ENCODE assay signal across 20 cellular contexts in the genomic region with DNA sequence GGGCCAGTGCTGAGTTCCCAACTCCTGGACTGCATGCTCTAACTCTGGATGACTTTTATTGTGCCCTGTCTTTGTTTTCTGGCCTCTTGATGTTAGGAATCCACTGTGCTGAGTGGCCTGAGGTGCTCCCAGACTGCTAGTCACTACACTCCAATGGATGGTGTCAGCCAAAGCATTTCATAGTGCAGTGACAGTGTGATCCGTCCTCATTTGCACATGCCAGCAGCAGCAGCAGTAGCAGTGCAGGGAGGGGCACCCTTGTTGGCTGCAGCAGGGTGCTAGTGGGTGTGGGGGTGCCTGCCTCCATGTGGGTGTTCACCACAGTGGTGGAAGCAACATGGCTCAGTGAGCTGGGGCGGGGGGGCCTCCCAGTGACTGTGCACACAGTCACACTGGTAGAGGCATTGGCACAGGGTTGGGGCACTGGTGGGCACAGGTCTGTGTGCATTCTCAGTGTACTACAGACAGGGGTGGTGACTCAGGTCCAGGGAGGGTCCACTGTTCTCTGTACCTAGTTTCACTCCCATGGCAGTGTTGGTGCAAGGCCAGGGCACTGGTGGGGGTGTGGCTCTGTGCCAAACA.
A peak's percentile ranks its signal among the peaks of the same experiment; 100 is the strongest.
DNase-seq lines count a peak whose midpoint lies in the region; ATAC-seq and TF ChIP-seq lines count a peak whose summit lies in the region.
"Had no signal": no experiment of that assay in that cellular context is flagged by ENCODE, and none has a peak within 500 bp of the region (broad histone marks: within the 10 kb centered on the region; RNA-seq: fewer than 3 reads in every experiment).

No MANE protein-coding gene starts in this region.

- H3K9me3 ChIP-seq in H9 (ENCODE audit: control insufficient read depth, low read depth, low read length) (no peaks in the 10 kb centered on the region), left ventricle myocardium inferior (replicated peaks) (peaks cover 37% of the 10 kb centered on the region), neuronal stem cell (replicated peaks in 1 of 2; ENCODE audit: control insufficient read depth in 2 of 2, insufficient read depth in 1 of 2, low read depth in 1 of 2, low read length in 2 of 2) (peaks cover 0 to 9% of the 10 kb centered on the region in 2 donors)
- H3K9me3 ChIP-seq: BE2C had no signal

- H3K27ac Mint-ChIP-seq in H9: peak overlapping the region in 1 of 3 experiments; percentile 22; a peak in 2 of 7 replicates
- H3K27ac Mint-ChIP-seq: HFFc6, IgD-negative memory B cell had no signal

- H3T11ph ChIP-seq in H9 (ENCODE audit: low read length): no peak overlapping the region

- in situ Hi-C loops in KBM-7 (cut with MboI; ENCODE audit: low pct_unique_long_range_greater_than_20kb, low sequenced_read_pairs): no loop called here

- H3K79me2 ChIP-seq in H9 (ENCODE audit: insufficient read depth, low read length): no peaks in the 10 kb centered on the region

- H3K4ac ChIP-seq in H9 (ENCODE audit: low read depth, low read length): peak overlapping the region; percentile 45; the same call in 1 of the 2 replicates
- no peak overlapping the region for H3K4ac ChIP-seq in neuronal stem cell (ENCODE audit: low read length)

- no peak overlapping the region for H3K4me2 ChIP-seq in H9 (ENCODE audit: insufficient read depth, insufficient read length, low read length)
- no peak overlapping the region for H3K4me2 ChIP-seq in neuronal stem cell (ENCODE audit: insufficient read depth, low read length, poor library complexity, severe bottlenecking)

- H3K4me3 ChIP-seq in left ventricle myocardium inferior (no peak overlapping the region), neuronal stem cell (ENCODE audit: low read length in 2 of 2) (no peak overlapping the region)

- peak overlapping the region; percentile 32 for H2AK5ac ChIP-seq in H9 (ENCODE audit: insufficient read length, low read length)
- H2AK5ac ChIP-seq in neuronal stem cell (ENCODE audit: low read depth, low read length): peak overlapping the region; percentile 78

- DNase-seq in H9 (no peak), NCI-H69 (lab: John Stamatoyannopoulos, UW) (peak; percentile 21), left ventricle myocardium inferior (peak; percentile 34), neuronal stem cell (ENCODE audit: low spot score) (no peak), KBM-7 (no peak)
- DNase-seq: BE2C, DMS53, GDM1, H7, HFFc6, Karpas-422, NCI-H1694, NCI-H2081 treated with DMSO at 0.1 percent for 48 hours, NCI-H446, NCI-H526 had no signal

- H3K27ac ChIP-seq in H9 (ENCODE audit: insufficient read length, low read depth, low read length) (no peak overlapping the region), left ventricle myocardium inferior (replicated peaks) (peak overlapping the region; percentile 77), neuronal stem cell (replicated peaks; ENCODE audit: low read length) (no peak overlapping the region)
- H3K27ac ChIP-seq: RWPE1 had no signal

- H2AFZ ChIP-seq in H9 (ENCODE audit: low read length): no peak overlapping the region
- no peak overlapping the region for H2AFZ ChIP-seq in neuronal stem cell (ENCODE audit: low read length)

- H3K23ac ChIP-seq in H9 (ENCODE audit: insufficient read length, low read depth, low read length): no peak overlapping the region
- no peak overlapping the region for H3K23ac ChIP-seq in neuronal stem cell (ENCODE audit: low read depth, low read length, poor library complexity)

- no peak overlapping the region for H2BK20ac ChIP-seq in H9 (ENCODE audit: low read depth, low read length, poor library complexity, severe bottlenecking)

- no peak overlapping the region for H3K4me3 Mint-ChIP-seq in H9
- H3K4me3 Mint-ChIP-seq: HFFc6, IgD-negative memory B cell had no signal

- H4K8ac ChIP-seq in H9 (replicated peaks; ENCODE audit: insufficient read length, low read depth, low read length): no peak overlapping the region
- H4K8ac ChIP-seq in neuronal stem cell (ENCODE audit: low read depth, low read length): no peak overlapping the region

- H3K79me1 ChIP-seq in H9 (ENCODE audit: insufficient read depth, low read depth, low read length, poor library complexity, severe bottlenecking): no peaks in the 10 kb centered on the region
- H3K79me1 ChIP-seq in neuronal stem cell (ENCODE audit: low read depth, low read length): no peaks in the 10 kb centered on the region

- H3K56ac ChIP-seq in H9 (ENCODE audit: insufficient read length, low read depth, low read length): no peak overlapping the region

- H3K36me3 ChIP-seq in left ventricle myocardium inferior (peaks cover 8% of the 10 kb centered on the region), neuronal stem cell (replicated peaks in 1 of 2; ENCODE audit: control insufficient read depth in 2 of 2, insufficient read depth in 2 of 2, low read length in 2 of 2) (no peaks in the 10 kb centered on the region)
- H3K36me3 ChIP-seq: BE2C had no signal

- H4K91ac ChIP-seq in H9 (ENCODE audit: insufficient read length, low read depth, low read length): no peak overlapping the region
- H4K91ac ChIP-seq in neuronal stem cell (ENCODE audit: low read depth, low read length, poor library complexity): no peak overlapping the region

- peaks cover 2% of the 10 kb centered on the region for H3K23me2 ChIP-seq in H9 (ENCODE audit: insufficient read length, low read depth, low read length, poor library complexity, severe bottlenecking)

- H2BK120ac ChIP-seq in H9 (ENCODE audit: low read depth, low read length, poor library complexity, severe bottlenecking) (no peak overlapping the region), neuronal stem cell (ENCODE audit: low read depth, low read length) (no peak overlapping the region)

- H3K4me1 Mint-ChIP-seq in H9: no peaks in the 10 kb centered on the region

- H3K4me1 ChIP-seq in H9 (ENCODE audit: insufficient read depth, low read length) (no peaks in the 10 kb centered on the region), left ventricle myocardium inferior (peaks cover 27% of the 10 kb centered on the region), neuronal stem cell (ENCODE audit: control insufficient read depth in 2 of 2, insufficient read depth in 1 of 2, low read depth in 1 of 2, low read length in 2 of 2) (no peaks in the 10 kb centered on the region)
- H3K4me1 ChIP-seq: BE2C had no signal

- ATAC-seq in GM21526 (IDR thresholded peaks at IDR 0.05; ENCODE audit: low FRiP score, unreplicated experiment): no peak
- ATAC-seq in HG03565 (IDR thresholded peaks at IDR 0.05; ENCODE audit: unreplicated experiment): no peak
- ATAC-seq: SK-N-SH treated with all-trans-retinoic acid at 6 μM for 48 hours had no signal

- H2BK12ac ChIP-seq in H9 (ENCODE audit: insufficient read length, low read depth, low read length): no peak overlapping the region
- no peak overlapping the region for H2BK12ac ChIP-seq in neuronal stem cell (ENCODE audit: low read length)

- H4K20me1 ChIP-seq in H9 (ENCODE audit: control insufficient read depth, insufficient read depth, insufficient read length): no peaks in the 10 kb centered on the region

- H3K18ac ChIP-seq in H9 (ENCODE audit: insufficient read length, low read depth, low read length): no peak overlapping the region
- peak overlapping the region; percentile 17 for H3K18ac ChIP-seq in neuronal stem cell (ENCODE audit: low read length)

- H4K5ac ChIP-seq in H9 (ENCODE audit: insufficient read length, low read depth, low read length): no peak overlapping the region

- intact Hi-C loops in left ventricle myocardium inferior (cut with micrococcal nuclease): no loop called here

- H3K27me3 ChIP-seq in H9 (ENCODE audit: insufficient read depth, low read length) (no peaks in the 10 kb centered on the region), left ventricle myocardium inferior (ENCODE audit: low read depth) (no peaks in the 10 kb centered on the region), neuronal stem cell (ENCODE audit: control insufficient read depth in 3 of 3, insufficient read depth in 3 of 3, low read depth in 1 of 3, low read length in 3 of 3) (no peaks in the 10 kb centered on the region)
- H3K27me3 ChIP-seq: BE2C had no signal

- no peak overlapping the region for H2BK15ac ChIP-seq in H9 (ENCODE audit: low read depth, low read length)
- no peak overlapping the region for H2BK15ac ChIP-seq in neuronal stem cell (ENCODE audit: low read length)

- peaks cover 12% of the 10 kb centered on the region in 2 experiments; a peak in 4 of 5 replicates for H3K9me3 Mint-ChIP-seq in H9

- WGBS in H9 (ENCODE audit: extremely low coverage, insufficient read length, low lambda C conversion rate): no CpG with 5 or more reads among the region's 2 CpGs
- WGBS in neuronal stem cell (ENCODE audit: extremely low coverage in 2 of 2, insufficient read length in 2 of 2, insufficient replicate concordance in 1 of 2), 2 donors: no CpG with 5 or more reads among the region's 2 CpGs

- H3K9ac ChIP-seq in H9 (ENCODE audit: extremely low read depth, insufficient read length, low read length) (no peak overlapping the region), neuronal stem cell (ENCODE audit: low read depth, low read length, poor library complexity) (peak overlapping the region; percentile 7)

- H3K36me3 Mint-ChIP-seq in H9 (ENCODE audit: insufficient read depth in 1 of 3, low read depth in 3 of 3): peaks cover 0 to 4% (median 2%) of the 10 kb centered on the region in 3 experiments; a peak in 3 of 7 replicates

- no peaks in the 10 kb centered on the region for H3K27me3 Mint-ChIP-seq in H9 (ENCODE audit: low read depth)
- H3K27me3 Mint-ChIP-seq: IgD-negative memory B cell had no signal

- no peak overlapping the region for H3K14ac ChIP-seq in H9 (ENCODE audit: insufficient read depth, low read length)
- peak overlapping the region; percentile 5 for H3K14ac ChIP-seq in neuronal stem cell (ENCODE audit: low read length)

- H2BK5ac ChIP-seq in H9 (ENCODE audit: insufficient read length, low read length) (no peak overlapping the region), neuronal stem cell (ENCODE audit: low read length) (no peak overlapping the region)

- no peak for TF ChIP-seq CTCF in H9 (conservative IDR thresholded peaks at IDR 0.05)
- TF ChIP-seq CTCF in left ventricle myocardium inferior (IDR thresholded peaks at IDR 0.05; ENCODE audit: borderline replicate concordance): no peak

Comparison
In these comparisons a context has a peak if more than half of its experiments do, and no peak if none do; other contexts are left out.
1. DNase-seq: peak in NCI-H69 (single experiment) and left ventricle myocardium inferior (single experiment); none in H9 (single experiment), neuronal stem cell (single experiment) and KBM-7 (single experiment).